1 cellular context compared by ENCODE assay signal in the genomic region with DNA sequence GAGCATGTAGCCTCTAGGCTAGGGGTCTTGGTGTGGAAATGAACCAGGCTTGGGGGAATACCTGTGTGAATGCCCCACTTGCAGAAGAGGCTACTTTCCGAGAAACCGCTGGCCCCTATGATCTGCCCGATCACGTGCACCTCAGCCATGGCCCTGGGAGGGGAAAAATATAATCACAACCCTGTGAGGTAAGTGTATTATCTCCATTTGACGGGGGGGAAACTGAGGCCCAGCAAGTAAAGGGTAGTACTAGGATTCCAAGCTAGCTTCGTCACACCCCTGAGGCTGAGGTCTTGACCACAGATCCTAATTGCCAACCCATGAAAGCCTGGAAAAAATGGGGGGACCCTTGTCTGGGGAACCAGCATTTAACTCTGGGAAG.
TF ChIP-seq lines count a peak whose summit lies in the region.

No MANE protein-coding gene starts in this region.

TF ChIP-seq in endothelial cell of umbilical vein, 7 proteins besides CTCF, POLR2A, EP300 and RAD21:
- TF ChIP-seq FOS (IDR thresholded peaks at IDR 0.05; ENCODE audit: borderline replicate concordance, insufficient read depth, low read length) (no peak), JUN (IDR thresholded peaks at IDR 0.05; ENCODE audit: borderline replicate concordance, insufficient read depth, insufficient read length, low read depth) (no peak), MYC (IDR thresholded peaks at IDR 0.05; ENCODE audit: low read depth, low read length) (no peak), GATA2 (IDR thresholded peaks at IDR 0.05; ENCODE audit: insufficient read depth, insufficient read length, low read depth, low read length) (no peak), MAX (IDR thresholded peaks at IDR 0.05; ENCODE audit: insufficient read depth, insufficient read length) (no peak), POLR2AphosphoS5 (IDR thresholded peaks at IDR 0.05; ENCODE audit: insufficient read depth, low read depth, low read length) (no peak), EZH2 (IDR thresholded peaks at IDR 0.05; ENCODE audit: borderline replicate concordance, low read depth, low read length, severe bottlenecking) (no peak)
